In genomic region chr10:9214618-9215017, GRCh38 we compare ENCODE assay signal across 21 cellular contexts.
DNase-seq lines count a peak whose midpoint lies in the region; ATAC-seq and TF ChIP-seq lines count a peak whose summit lies in the region.
"Had no signal": no experiment of that assay in that cellular context is flagged by ENCODE, and none has a peak within 500 bp of the region (broad histone marks: within the 10 kb centered on the region; RNA-seq: fewer than 3 reads in every experiment).

No MANE protein-coding gene starts in this region.

- H3K4me1 ChIP-seq in heart right ventricle = no peaks in the 10 kb centered on the region
- H3K4me1 ChIP-seq: A549; BLaER1 treated with 17β-estradiol and CSF1 and Interleukin-3, amounts not matched to agents 10 nM and 100 nM; HAP-1 had no signal

- no peak for TF ChIP-seq CTCF in heart right ventricle (IDR thresholded peaks at IDR 0.05)

- no peak overlapping the region for H3K27ac ChIP-seq in heart right ventricle
- H3K27ac ChIP-seq: A549; BLaER1 treated with 17β-estradiol and CSF1 and Interleukin-3, amounts not matched to agents 10 nM and 100 nM had no signal

- DNase-seq in Daoy (ENCODE audit: low read depth) (peak; percentile 23), LoVo (ENCODE audit: low spot score) (peak; percentile 40), kidney tubule cell (ENCODE audit: low spot score) (peak; percentile 6), ureter (ENCODE audit: low spot score) (peak; percentile 54), GM19240 (ENCODE audit: insufficient read length, low spot score) (no peak), heart right ventricle (no peak)
- DNase-seq: 8988T; ACHN; AML-193; BE2C; CD4-positive, alpha-beta T cell; CD8-positive, alpha-beta memory T cell; DMS 273 treated with DMSO at 0.1 percent for 48 hours; DMS79; GOT3; HFFc6 had no signal

- H3K4me3 ChIP-seq in heart right ventricle = no peak overlapping the region
- H3K4me3 ChIP-seq: A549; BLaER1 treated with 17β-estradiol and CSF1 and Interleukin-3, amounts not matched to agents 10 nM and 100 nM; GM12878; HAP-1 had no signal

- H3K27me3 ChIP-seq in heart right ventricle = peaks cover 0 to 32% (median 7%) of the 10 kb centered on the region in 7 donors
- H3K27me3 ChIP-seq: BE2C; BLaER1 treated with 17β-estradiol and CSF1 and Interleukin-3, amounts not matched to agents 10 nM and 100 nM had no signal

- intact Hi-C loops in heart right ventricle (cut with DNase I) = loop anchor here in 1 of 10 donors (5.0 kb wide), 1 partner anchor 1337 kb away; no protein-coding TSS in a partner anchor

- H3K36me3 ChIP-seq in heart right ventricle = no peaks in the 10 kb centered on the region
- H3K36me3 ChIP-seq: BE2C; BLaER1 treated with 17β-estradiol and CSF1 and Interleukin-3, amounts not matched to agents 10 nM and 100 nM; HAP-1 had no signal

- WGBS in heart right ventricle, 2 donors = 62 to 73% methylated on average over 7 of the region's 7 CpGs

- H3K9me3 ChIP-seq in heart right ventricle = no peaks in the 10 kb centered on the region
- H3K9me3 ChIP-seq: A549; BE2C; BLaER1 treated with 17β-estradiol and CSF1 and Interleukin-3, amounts not matched to agents 10 nM and 100 nM; HAP-1 had no signal

- no peak for ATAC-seq in heart right ventricle
- no peak for ATAC-seq in HG03097 (IDR thresholded peaks at IDR 0.05; ENCODE audit: low FRiP score, unreplicated experiment)
- ATAC-seq: GM12878 had no signal

Comparison
In these comparisons a context has a peak if more than half of its experiments do, and no peak if none do; other contexts are left out.
1. DNase-seq: peak in Daoy (single experiment), LoVo (single experiment), kidney tubule cell (single experiment) and ureter (single experiment); none in GM19240 (single experiment) and heart right ventricle (0 of 2).